2 cellular contexts compared by ENCODE assay signal in genomic region chr4:24863799-24864198, GRCh38.
TF ChIP-seq lines count a peak whose summit lies in the region.

No MANE protein-coding gene starts in this region.

TF ChIP-seq in HCT116, 20 proteins besides CTCF, POLR2A, EP300 and RAD21:
- TF ChIP-seq FOSL1 (IDR thresholded peaks at IDR 0.05; ENCODE audit: low read depth) = no peak
- peak; percentile 47; the same call in 1 of the 2 replicates for TF ChIP-seq CBX3 (IDR thresholded peaks at IDR 0.05; ENCODE audit: low read depth)

TF ChIP-seq in IMR-90, 13 proteins besides CTCF, POLR2A, EP300 and RAD21:
- TF ChIP-seq MAFK (IDR thresholded peaks at IDR 0.05; ENCODE audit: low read depth, low read length) = no peak
- TF ChIP-seq USF2 (IDR thresholded peaks at IDR 0.05; ENCODE audit: low read depth, low read length) = no peak
- TF ChIP-seq ELK1 (IDR thresholded peaks at IDR 0.05; ENCODE audit: borderline replicate concordance, low read depth, low read length) = no peak
- TF ChIP-seq CHD1 (IDR thresholded peaks at IDR 0.05; ENCODE audit: low read depth, low read length) = no peak
- TF ChIP-seq MXI1 (IDR thresholded peaks at IDR 0.05; ENCODE audit: borderline replicate concordance, low read depth, low read length) = no peak
- no peak for TF ChIP-seq RCOR1 (IDR thresholded peaks at IDR 0.05; ENCODE audit: insufficient replicate concordance, low read length)
- no peak for TF ChIP-seq RFX5 (IDR thresholded peaks at IDR 0.05; ENCODE audit: low read depth, low read length)
- no peak for TF ChIP-seq CEBPB (IDR thresholded peaks at IDR 0.05; ENCODE audit: low read depth, low read length)
- no peak for TF ChIP-seq SMC3 (IDR thresholded peaks at IDR 0.05; ENCODE audit: low read depth, low read length)
- TF ChIP-seq BHLHE40 (IDR thresholded peaks at IDR 0.05; ENCODE audit: low read depth, low read length) = no peak
- TF ChIP-seq FOS (IDR thresholded peaks at IDR 0.05; ENCODE audit: low read depth, low read length) = no peak
- no peak for TF ChIP-seq NFE2L2 (IDR thresholded peaks at IDR 0.05; ENCODE audit: low read depth, low read length)
- TF ChIP-seq MAZ (IDR thresholded peaks at IDR 0.05; ENCODE audit: borderline replicate concordance, low read depth, low read length) = no peak
